Comparison of ENCODE assay signal across 8 cellular contexts in genomic region chr11:45859661-45860140, GRCh38. TPM values are rescaled to one million over a fixed set of nuclear protein-coding genes. Genes with fewer than 3 reads are reported as not detected.
A peak's percentile ranks its signal among the peaks of the same experiment; 100 is the strongest.
DNase-seq lines count a peak whose midpoint lies in the region; ATAC-seq and TF ChIP-seq lines count a peak whose summit lies in the region.

No MANE protein-coding gene starts in this region.

- WGBS in right cardiac atrium, result 21% methylated on average over 12 of the region's 12 CpGs

- no peak overlapping the region for H3K27ac ChIP-seq in HEK293 (ENCODE audit: extremely low read depth, low read depth, low read length)
- peak overlapping the region; percentile 78 to 86 for H3K27ac ChIP-seq in ascending aorta
- peak overlapping the region; percentile 94 for H3K27ac ChIP-seq in right cardiac atrium (ENCODE audit: low read length)
- H3K27ac ChIP-seq in gastrocnemius medialis, result peak overlapping the region; percentile 91 to 99 (median 99)

- in situ Hi-C loops in gastrocnemius medialis (cut with MboI; ENCODE audit: low sequenced_read_pairs in 4 of 4), result no loop called here

- TF ChIP-seq POLR2A in gastrocnemius medialis (IDR thresholded peaks at IDR 0.05), result peak; percentile 55 to 59

- H3K27ac Mint-ChIP-seq in activated T-cell treated with anti-CD3 and anti-CD28 coated beads, Interleukin-2, amount 50 U/mL, for 24 hours, result no peak overlapping the region

- H3K4me3 ChIP-seq in HEK293 (ENCODE audit: low read depth, low read length), result no peak overlapping the region
- H3K4me3 ChIP-seq in ascending aorta, result peak overlapping the region in 1 of 2 donors; percentile 17
- no peak overlapping the region for H3K4me3 ChIP-seq in right cardiac atrium (ENCODE audit: low read length)
- H3K4me3 ChIP-seq in gastrocnemius medialis, result peak overlapping the region in 1 of 4 donors; percentile 19

- no peak overlapping the region for H3K4me3 Mint-ChIP-seq in activated T-cell treated with anti-CD3 and anti-CD28 coated beads, Interleukin-2, amount 50 U/mL, for 24 hours

- TF ChIP-seq CTCF in HEK293 (tag by site-specific recombination; IDR thresholded peaks at IDR 0.05) (no peak), ascending aorta (IDR thresholded peaks at IDR 0.05) (no peak), gastrocnemius medialis (IDR thresholded peaks at IDR 0.05 in 4 of 5, conservative IDR thresholded peaks at IDR 0.05 in 1 of 5) (no peak)

- peaks cover 89% of the 10 kb centered on the region for H3K36me3 Mint-ChIP-seq in activated T-cell treated with anti-CD3 and anti-CD28 coated beads, Interleukin-2, amount 50 U/mL, for 24 hours (ENCODE audit: low read depth)

- H3K9me3 ChIP-seq in HEK293 (ENCODE audit: control insufficient read depth, insufficient read depth, low read depth, low read length) (no peaks in the 10 kb centered on the region), ascending aorta (no peaks in the 10 kb centered on the region), right cardiac atrium (ENCODE audit: control insufficient read depth, low read length) (no peaks in the 10 kb centered on the region), gastrocnemius medialis (no peaks in the 10 kb centered on the region)

- no peaks in the 10 kb centered on the region for H3K9me3 Mint-ChIP-seq in activated T-cell treated with anti-CD3 and anti-CD28 coated beads, Interleukin-2, amount 50 U/mL, for 24 hours

- POLR2A ChIA-PET in HEK293 (lab: Yijun Ruan, JAX), result interaction anchor here (0.5 kb wide), 1 partner anchor 11 kb away, joined by 4 read pairs; no protein-coding TSS in a partner anchor

- intact Hi-C loops in ascending aorta (cut with DNase I), result loop anchor here (1.0 to 2.0 kb wide), 2 partner anchors 12 to 17 kb away; partner anchors contain the start of gene CRY2
- intact Hi-C loops in right cardiac atrium (cut with DNase I), result no loop called here
- intact Hi-C loops in gastrocnemius medialis (cut with DNase I; ENCODE audit: low total_unique reads), result loop anchor here (5.0 to 10.0 kb wide), 4 partner anchors 58 to 1565 kb away; partner anchors contain the start of genes PEX16, PHF21A and PSMC3

- DNase-seq in ascending aorta (ENCODE audit: low spot score in 2 of 2) (peak; percentile 71 to 92), right cardiac atrium (peak; percentile 95 to 99 (median 97)), gastrocnemius medialis (peak; percentile 91 to 96), NCI-H1417 treated with DMSO at 0.1 percent for 48 hours (lab: John Stamatoyannopoulos, UW) (no peak), NCI-H526 treated with DMSO at 0.1 percent for 48 hours (lab: John Stamatoyannopoulos, UW) (no peak)
- DNase-seq in activated T-cell treated with anti-CD3 and anti-CD28 coated beads, Interleukin-2, amount 50 U/mL, for 24 hours, result no peak

- H3K27me3 Mint-ChIP-seq in activated T-cell treated with anti-CD3 and anti-CD28 coated beads, Interleukin-2, amount 50 U/mL, for 24 hours, result no peaks in the 10 kb centered on the region

- H3K36me3 ChIP-seq in HEK293 (ENCODE audit: control insufficient read depth in 2 of 2, insufficient read depth in 1 of 2, low read length in 2 of 2) (peaks cover 0 to 70% of the 10 kb centered on the region in 2 experiments; a peak in 1 of 3 replicates), ascending aorta (peaks cover 46 to 55% of the 10 kb centered on the region in 2 donors), gastrocnemius medialis (peaks cover 0 to 36% of the 10 kb centered on the region in 2 donors)

- peak; percentile 89 to 91 for ATAC-seq in right cardiac atrium
- peak; percentile 70 to 74 for ATAC-seq in gastrocnemius medialis
- no peak for ATAC-seq in GM21360 (IDR thresholded peaks at IDR 0.05; ENCODE audit: unreplicated experiment)

- H3K4me1 Mint-ChIP-seq in activated T-cell treated with anti-CD3 and anti-CD28 coated beads, Interleukin-2, amount 50 U/mL, for 24 hours (ENCODE audit: low read depth), result no peaks in the 10 kb centered on the region

- no peaks in the 10 kb centered on the region for H3K4me1 ChIP-seq in HEK293 (ENCODE audit: control insufficient read depth, insufficient read depth, low read length)
- peaks cover 29 to 55% of the 10 kb centered on the region in 2 donors for H3K4me1 ChIP-seq in ascending aorta
- H3K4me1 ChIP-seq in right cardiac atrium (ENCODE audit: control insufficient read depth, insufficient read depth, low read length), result peaks cover 35% of the 10 kb centered on the region
- peaks cover 67 to 69% of the 10 kb centered on the region in 2 donors for H3K4me1 ChIP-seq in gastrocnemius medialis

- H3K27me3 ChIP-seq in ascending aorta (no peaks in the 10 kb centered on the region), right cardiac atrium (ENCODE audit: control insufficient read depth, insufficient read depth) (no peaks in the 10 kb centered on the region), gastrocnemius medialis (no peaks in the 10 kb centered on the region)

- CTCF ChIA-PET in HEK293 (lab: Yijun Ruan, JAX), result interaction anchor here (0.6 to 1.2 kb wide), 3 partner anchors 13 to 235 kb away, joined by 3 read pairs; no protein-coding TSS in a partner anchor

TF ChIP-seq in HEK293, 187 proteins besides CTCF, POLR2A, EP300 and RAD21 (continues in another document):
- no peak for TF ChIP-seq ZNF558 (tag by site-specific recombination; IDR thresholded peaks at IDR 0.05)
- TF ChIP-seq TCF7L2 (IDR thresholded peaks at IDR 0.05; ENCODE audit: borderline replicate concordance, low read depth, low read length), result no peak
- TF ChIP-seq ZNF324 (tag by site-specific recombination; IDR thresholded peaks at IDR 0.05), result no peak
- TF ChIP-seq RBAK (tag by site-specific recombination; IDR thresholded peaks at IDR 0.05), result no peak
- TF ChIP-seq ZNF404 (tag by site-specific recombination; IDR thresholded peaks at IDR 0.05), result no peak
- TF ChIP-seq ZNF311 (tag by site-specific recombination; IDR thresholded peaks at IDR 0.05; ENCODE audit: borderline replicate concordance), result no peak
- TF ChIP-seq SP3 (tag by site-specific recombination; IDR thresholded peaks at IDR 0.05), result no peak
- no peak for TF ChIP-seq ZNF544 (tag by site-specific recombination; IDR thresholded peaks at IDR 0.05)
- TF ChIP-seq ZNF510 (tag by site-specific recombination; IDR thresholded peaks at IDR 0.05; ENCODE audit: insufficient replicate concordance), result no peak
- TF ChIP-seq ZFHX2 (tag by site-specific recombination; conservative IDR thresholded peaks at IDR 0.05), result peak; percentile 35; the same call in 1 of the 2 replicates
- no peak for TF ChIP-seq ZNF132 (tag by site-specific recombination; IDR thresholded peaks at IDR 0.05; ENCODE audit: borderline replicate concordance)
- no peak for TF ChIP-seq ZNF394 (tag by site-specific recombination; IDR thresholded peaks at IDR 0.05; ENCODE audit: borderline replicate concordance)
- TF ChIP-seq ZNF791 (tag by site-specific recombination; IDR thresholded peaks at IDR 0.05), result no peak
- TF ChIP-seq ZNF677 (tag by site-specific recombination; IDR thresholded peaks at IDR 0.05), result no peak
- no peak for TF ChIP-seq ZNF658 (tag by site-specific recombination; IDR thresholded peaks at IDR 0.05)
- no peak for TF ChIP-seq ZNF148 (tag by site-specific recombination; IDR thresholded peaks at IDR 0.05; ENCODE audit: borderline replicate concordance)
- TF ChIP-seq ZNF529 (tag by site-specific recombination; IDR thresholded peaks at IDR 0.05; ENCODE audit: insufficient replicate concordance), result no peak
- TF ChIP-seq ZBTB1 (tag by site-specific recombination; IDR thresholded peaks at IDR 0.05), result no peak

RNA-seq across cellular contexts. Expression of gene CRY2, which starts 12.4 kb away (rescaled TPM):
- total RNA-seq in ascending aorta (29.6 TPM), right cardiac atrium (10 to 100 TPM; 67.7 to 82.1 (median 74.4) TPM), gastrocnemius medialis (10 to 100 TPM; 36.4 to 85.9 (median 37.9) TPM)
- polyA plus RNA-seq in right cardiac atrium, result 34.3 TPM

RNA-seq across cellular contexts. Expression of gene MAPK8IP1, which starts 25.8 kb away (rescaled TPM):
- 6.0 TPM for total RNA-seq in ascending aorta
- 1 to 10 TPM; 5.8 to 7.4 (median 6.3) TPM for total RNA-seq in right cardiac atrium
- 6.4 TPM for polyA plus RNA-seq in right cardiac atrium
- total RNA-seq in gastrocnemius medialis, result 1 to 10 TPM; 1.4 to 4.0 (median 1.9) TPM

RNA-seq across cellular contexts. Expression of gene FREY1, which starts 47.4 kb away (rescaled TPM):
- total RNA-seq in ascending aorta (not detected), right cardiac atrium (under 1 TPM in 3 of 4 donors, not detected in 1; 0.42 to 0.68 (median 0.50) TPM), gastrocnemius medialis (not detected)
- 0.18 TPM for polyA plus RNA-seq in right cardiac atrium

RNA-seq across cellular contexts. Expression of gene SLC35C1, which starts 54.8 kb away (rescaled TPM):
- total RNA-seq in ascending aorta (47.7 TPM), right cardiac atrium (10 to 100 TPM in 1 of 4 donors, 1 to 10 TPM in 3; 7.6 to 11.4 (median 9.0) TPM), gastrocnemius medialis (10 to 100 TPM in 1 of 4 donors, 1 to 10 TPM in 3; 4.8 to 11.7 (median 7.8) TPM)
- polyA plus RNA-seq in right cardiac atrium, result 7.3 TPM

RNA-seq across cellular contexts. Expression of gene PEX16, which starts 58.0 kb away (rescaled TPM):
- total RNA-seq in ascending aorta (77.9 TPM), right cardiac atrium (10 to 100 TPM; 14.3 to 17.7 (median 15.9) TPM), gastrocnemius medialis (10 to 100 TPM; 18.5 to 27.2 (median 20.5) TPM)
- polyA plus RNA-seq in right cardiac atrium, result 16.7 TPM

Comparison
In these comparisons a context has a peak if more than half of its experiments do, and no peak if none do; other contexts are left out.
1. DNase-seq: peak in ascending aorta (2 of 2), right cardiac atrium (3 of 3) and gastrocnemius medialis (2 of 2); none in activated T-cell treated with anti-CD3 and anti-CD28 coated beads, Interleukin-2, amount 50 U/mL, for 24 hours (single experiment), NCI-H1417 treated with DMSO at 0.1 percent for 48 hours (single experiment) and NCI-H526 treated with DMSO at 0.1 percent for 48 hours (single experiment).
2. intact Hi-C loops: an anchor here in ascending aorta (1.0 to 2.0 kb wide) and gastrocnemius medialis (5.0 to 10.0 kb wide); none called in right cardiac atrium.